ENCODE assay signal across 8 cellular contexts in the genomic region with DNA sequence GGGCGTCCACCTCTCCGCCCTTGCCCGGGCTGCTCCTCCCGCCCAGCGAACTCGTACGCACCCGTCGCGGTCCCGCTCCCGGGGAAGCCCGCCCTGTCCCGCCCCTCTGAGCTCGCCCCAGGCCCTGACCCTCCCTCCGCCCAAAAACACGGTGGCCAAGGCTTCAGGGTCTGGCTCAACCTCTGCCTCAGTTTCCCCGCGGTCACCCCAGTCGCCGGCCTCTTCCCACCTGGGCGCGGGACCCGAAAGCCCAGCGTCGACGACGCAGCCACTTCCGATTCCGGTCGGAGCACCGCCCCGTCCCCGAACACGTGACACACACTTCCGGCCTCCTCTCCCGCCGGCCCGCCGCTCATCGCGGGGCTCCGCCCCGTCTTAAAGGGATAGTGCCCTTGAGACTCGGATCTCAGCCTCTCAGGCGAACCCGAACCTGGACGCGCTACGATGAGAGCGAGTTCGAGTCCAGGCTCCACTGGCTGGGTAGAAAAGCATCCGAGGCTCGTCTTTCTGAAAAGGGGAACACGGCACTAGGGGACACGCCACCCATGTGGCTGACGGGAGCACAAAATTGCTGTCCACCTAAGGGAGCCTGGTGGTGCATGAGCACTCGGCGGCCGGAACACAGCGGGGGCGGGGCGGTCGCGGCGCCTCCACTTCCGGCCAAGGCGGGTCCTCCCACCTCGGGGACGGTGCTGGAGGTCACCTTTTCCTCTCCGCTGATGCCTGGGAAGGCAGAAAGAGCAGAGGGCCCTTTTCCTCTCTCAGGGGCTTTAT. TPM values are rescaled to one million over a fixed set of nuclear protein-coding genes. Genes with fewer than 3 reads are reported as not detected.
DNase-seq lines count a peak whose midpoint lies in the region; ATAC-seq and TF ChIP-seq lines count a peak whose summit lies in the region.

A gene (minus strand): TSS at position 282 of the 774 bp plus-strand sequence. CDS start 312 bp downstream, outside the sequence.

- H3K9me3 Mint-ChIP-seq in Calu3 (ENCODE audit: low read depth, unreplicated experiment) (no peaks in the 10 kb centered on the region), IgD-negative memory B cell (no peaks in the 10 kb centered on the region)

- H3K27me3 Mint-ChIP-seq in Calu3 (ENCODE audit: unreplicated experiment), result peaks cover 15% of the 10 kb centered on the region
- no peaks in the 10 kb centered on the region for H3K27me3 Mint-ChIP-seq in IgD-negative memory B cell

- H3K9me3 ChIP-seq in mononuclear cell (ENCODE audit: low read depth, low read length), result no peaks in the 10 kb centered on the region

- H3K4me3 ChIP-seq in mononuclear cell (ENCODE audit: low read length), result peak within 1 kb of the TSS; percentile 66

- H3K4me1 Mint-ChIP-seq in Calu3 (ENCODE audit: low read depth, unreplicated experiment), result no peaks in the 10 kb centered on the region
- peaks cover 6 to 9% (median 7%) of the 10 kb centered on the region in 3 donors for H3K4me1 Mint-ChIP-seq in IgD-negative memory B cell

- H3K27ac Mint-ChIP-seq in Calu3 (ENCODE audit: unreplicated experiment), result peak within 1 kb of the TSS; percentile 74
- peak within 1 kb of the TSS; percentile 88 to 98 (median 97) for H3K27ac Mint-ChIP-seq in IgD-negative memory B cell

- H3K36me3 Mint-ChIP-seq in Calu3 (ENCODE audit: insufficient read depth, unreplicated experiment) (peaks cover 27% of the 10 kb centered on the region), IgD-negative memory B cell (no peaks in the 10 kb centered on the region)

- ATAC-seq in GM21515 (IDR thresholded peaks at IDR 0.05; ENCODE audit: unreplicated experiment), result peak; percentile 82

- DNase-seq in Calu3 (peak; percentile 89), OCI-M1 (lab: John Stamatoyannopoulos, UW) (peak; percentile 94), activated T-cell treated with anti-CD3 and anti-CD28 coated beads for 1 hour (ENCODE audit: low read depth) (peak; percentile 88), epidermal melanocyte (ENCODE audit: insufficient read length, low spot score) (peak; percentile 100)
- peak; percentile 88 to 93 for DNase-seq in stimulated activated CD8-positive, alpha-beta memory T cell treated with anti-CD3 and anti-CD28 coated beads, Interleukin-2, amount 100 ng/mL, for 48 hours (ENCODE audit: low read depth in 2 of 2)

- intact Hi-C loops in Calu3 (cut with micrococcal nuclease; ENCODE audit: unreplicated experiment), result no loop called here

- H3K4me1 ChIP-seq in mononuclear cell (ENCODE audit: insufficient read depth, low read length), result peaks cover 17% of the 10 kb centered on the region

- H3K4me3 Mint-ChIP-seq in Calu3 (ENCODE audit: low read depth, unreplicated experiment) (peak within 1 kb of the TSS; percentile 91), IgD-negative memory B cell (peak within 1 kb of the TSS; percentile 98 to 100 (median 99))

- CTCF ChIA-PET in Calu3 (lab: Charles Lee), result no interaction called here

- BruUV-seq in Calu3 (replicated peaks; lab: Mats Ljungman, UMichigan), result no TSS peak

- no peaks in the 10 kb centered on the region for H3K27me3 ChIP-seq in mononuclear cell (ENCODE audit: insufficient read depth, low read length)

- no peak for TF ChIP-seq CTCF in Calu3 (IDR thresholded peaks at IDR 0.05; ENCODE audit: unreplicated experiment)

RNA-seq across cellular contexts. Expression of the gene that starts here (rescaled TPM):
- total RNA-seq in Calu3 (2022), result 33.7 and 33.8 TPM in 2 replicates
- polyA plus RNA-seq in IgD-negative memory B cell, result 51.1 TPM
- total RNA-seq in mononuclear cell, result 11.4 TPM

Comparison
In these comparisons a context has a peak if more than half of its experiments do, and no peak if none do; other contexts are left out.
1. Peak in every context shown above with its lines: DNase-seq, ATAC-seq and H3K4me3 ChIP-seq.